In genomic region chr11:123590296-123590912, GRCh38 we compare ENCODE assay signal across 11 cellular contexts.
DNase-seq lines count a peak whose midpoint lies in the region; ATAC-seq and TF ChIP-seq lines count a peak whose summit lies in the region.
"Had no signal": no experiment of that assay in that cellular context is flagged by ENCODE, and none has a peak within 500 bp of the region (broad histone marks: within the 10 kb centered on the region; RNA-seq: fewer than 3 reads in every experiment).

No MANE protein-coding gene starts in this region.

- H3K27ac Mint-ChIP-seq in stimulated activated effector memory CD8-positive, alpha-beta T cell treated with anti-CD3 and anti-CD28 coated beads, Interleukin-12 subunit alpha, Interleukin-12 subunit beta, amount 100 ng/mL, for 72 hours = no peak overlapping the region
- H3K27ac Mint-ChIP-seq: activated CD4-positive, alpha-beta memory T cell treated with anti-CD3 and anti-CD28 coated beads, Interleukin-2, amount 10 ng/mL, durations not matched to agents 7 days and 5 days; dendritic cell treated with granulocyte-macrophage colony-stimulating factor and Interleukin-4, amounts not matched to agents 40 ng/mL and 50 ng/mL, for 4 days had no signal

- H3K4me3 Mint-ChIP-seq in stimulated activated effector memory CD8-positive, alpha-beta T cell treated with anti-CD3 and anti-CD28 coated beads, Interleukin-12 subunit alpha, Interleukin-12 subunit beta, amount 100 ng/mL, for 72 hours = no peak overlapping the region
- H3K4me3 Mint-ChIP-seq: activated CD4-positive, alpha-beta memory T cell treated with anti-CD3 and anti-CD28 coated beads, Interleukin-2, amount 10 ng/mL, durations not matched to agents 7 days and 5 days; dendritic cell treated with granulocyte-macrophage colony-stimulating factor and Interleukin-4, amounts not matched to agents 40 ng/mL and 50 ng/mL, for 4 days had no signal

- no peaks in the 10 kb centered on the region for H3K9me3 Mint-ChIP-seq in stimulated activated effector memory CD8-positive, alpha-beta T cell treated with anti-CD3 and anti-CD28 coated beads, Interleukin-12 subunit alpha, Interleukin-12 subunit beta, amount 100 ng/mL, for 72 hours
- H3K9me3 Mint-ChIP-seq: activated CD4-positive, alpha-beta memory T cell treated with anti-CD3 and anti-CD28 coated beads, Interleukin-2, amount 10 ng/mL, durations not matched to agents 7 days and 5 days; dendritic cell treated with granulocyte-macrophage colony-stimulating factor and Interleukin-4, amounts not matched to agents 40 ng/mL and 50 ng/mL, for 4 days had no signal

- 12 to 19% (median 13%) methylated on average over 10 to 11 of the region's 11 CpGs for WGBS in psoas muscle, 3 donors

- peaks cover 0 to 46% (median 7%) of the 10 kb centered on the region in 4 donors for H3K4me1 ChIP-seq in Peyer's patch
- peaks cover 24% of the 10 kb centered on the region for H3K4me1 ChIP-seq in psoas muscle

- no peaks in the 10 kb centered on the region for H3K9me3 ChIP-seq in Peyer's patch
- H3K9me3 ChIP-seq in psoas muscle = no peaks in the 10 kb centered on the region

- intact Hi-C loops in psoas muscle (cut with DNase I) = no loop called here

- ATAC-seq in psoas muscle (peak; percentile 91 to 97 (median 94)), HG03460 (IDR thresholded peaks at IDR 0.05; ENCODE audit: unreplicated experiment) (no peak), HG02885 (IDR thresholded peaks at IDR 0.05; ENCODE audit: poor library complexity, unreplicated experiment) (no peak)
- ATAC-seq in stimulated activated effector memory CD8-positive, alpha-beta T cell treated with anti-CD3 and anti-CD28 coated beads, Interleukin-12 subunit alpha, Interleukin-12 subunit beta, amount 100 ng/mL, for 72 hours = no peak

- no peaks in the 10 kb centered on the region for H3K36me3 Mint-ChIP-seq in stimulated activated effector memory CD8-positive, alpha-beta T cell treated with anti-CD3 and anti-CD28 coated beads, Interleukin-12 subunit alpha, Interleukin-12 subunit beta, amount 100 ng/mL, for 72 hours

- peak; percentile 75 for DNase-seq in Daoy (ENCODE audit: low read depth)
- DNase-seq in Peyer's patch = peak in 2 of 3 donors; percentile 90
- peak; percentile 46 for DNase-seq in fibroblast of gingiva (ENCODE audit: low read depth)
- peak; percentile 50 to 81 for DNase-seq in psoas muscle
- DNase-seq in SKM-1 (lab: John Stamatoyannopoulos, UW; ENCODE audit: unreplicated experiment) = no peak
- DNase-seq in stimulated activated effector memory CD8-positive, alpha-beta T cell treated with anti-CD3 and anti-CD28 coated beads, Interleukin-12 subunit alpha, Interleukin-12 subunit beta, amount 100 ng/mL, for 72 hours (ENCODE audit: low spot score in 2 of 2) = no peak
- DNase-seq: activated CD4-positive, alpha-beta memory T cell treated with anti-CD3 and anti-CD28 coated beads, Interleukin-2, amount 10 ng/mL, durations not matched to agents 7 days and 5 days; NK-92 treated with Interleukin-12 subunit alpha and Interleukin-12 subunit beta, amount 100 ng/mL, for 24 hours had no signal

- no peak for TF ChIP-seq CTCF in Peyer's patch (IDR thresholded peaks at IDR 0.05)
- TF ChIP-seq CTCF in psoas muscle (IDR thresholded peaks at IDR 0.05) = no peak

- H3K36me3 ChIP-seq in Peyer's patch (peaks cover 0 to 21% (median 0%) of the 10 kb centered on the region in 3 donors), psoas muscle (ENCODE audit: insufficient read depth in 1 of 2, low read depth in 1 of 2) (peaks cover 0 to 3% of the 10 kb centered on the region in 2 donors)

- no peaks in the 10 kb centered on the region for H3K4me1 Mint-ChIP-seq in stimulated activated effector memory CD8-positive, alpha-beta T cell treated with anti-CD3 and anti-CD28 coated beads, Interleukin-12 subunit alpha, Interleukin-12 subunit beta, amount 100 ng/mL, for 72 hours
- H3K4me1 Mint-ChIP-seq: activated CD4-positive, alpha-beta memory T cell treated with anti-CD3 and anti-CD28 coated beads, Interleukin-2, amount 10 ng/mL, durations not matched to agents 7 days and 5 days had no signal

- H3K27ac ChIP-seq in Peyer's patch (peak overlapping the region in 3 of 4 donors; percentile 70 to 93 (median 84)), psoas muscle (peak overlapping the region; percentile 80)

- H3K27me3 ChIP-seq in Peyer's patch = no peaks in the 10 kb centered on the region
- H3K27me3 ChIP-seq in psoas muscle (ENCODE audit: insufficient read depth in 3 of 3, low read length in 2 of 3) = no peaks in the 10 kb centered on the region

- H3K4me3 ChIP-seq in Peyer's patch (peak overlapping the region in 1 of 4 donors; percentile 56), psoas muscle (peak overlapping the region; percentile 59)

- peak; percentile 61 to 63 for TF ChIP-seq POLR2A in Peyer's patch (IDR thresholded peaks at IDR 0.05)

Comparison
In these comparisons a context has a peak if more than half of its experiments do, and no peak if none do; other contexts are left out.
1. DNase-seq: peak in Daoy (single experiment), Peyer's patch (2 of 3), fibroblast of gingiva (single experiment) and psoas muscle (2 of 2); none in SKM-1 (single experiment) and stimulated activated effector memory CD8-positive, alpha-beta T cell treated with anti-CD3 and anti-CD28 coated beads, Interleukin-12 subunit alpha, Interleukin-12 subunit beta, amount 100 ng/mL, for 72 hours (0 of 2).
2. ATAC-seq: peak in psoas muscle (4 of 4); none in HG03460 (single experiment), HG02885 (single experiment) and stimulated activated effector memory CD8-positive, alpha-beta T cell treated with anti-CD3 and anti-CD28 coated beads, Interleukin-12 subunit alpha, Interleukin-12 subunit beta, amount 100 ng/mL, for 72 hours (single experiment).